Comparison of ENCODE assay signal across 22 cellular contexts in genomic region chr2:30956995-30957394, GRCh38.
"Had no signal": no experiment of that assay in that cellular context is flagged by ENCODE, and none has a peak within 500 bp of the region (broad histone marks: within the 10 kb centered on the region; RNA-seq: fewer than 3 reads in every experiment).

No MANE protein-coding gene starts in this region.

- H3K4me3 ChIP-seq: adrenal gland, esophagus squamous epithelium, vagina had no signal

- H3K36me3 ChIP-seq: adrenal gland, vagina had no signal

- DNase-seq: activated CD4-positive, alpha-beta T cell treated with anti-CD3 and anti-CD28 coated beads for 1 hour; activated CD4-positive, alpha-beta T cell treated with anti-CD3 and anti-CD28 coated beads, Interleukin-2, amount 50 U/mL, for 4 hours; activated CD8-positive, alpha-beta memory T cell treated with anti-CD3 and anti-CD28 coated beads for 24 hours; activated CD8-positive, alpha-beta memory T cell treated with anti-CD3 and anti-CD28 coated beads, Interleukin-2, amount 50 U/mL, for 4 hours; activated T-cell treated with anti-CD3 and anti-CD28 coated beads, Interleukin-2, amount 50 U/mL, for 24 hours; cerebellar nuclear complex; cortex of kidney; endodermal cell; esophagus squamous epithelium; foreskin keratinocyte; left ventricle myocardium superior; mammary epithelial cell; stimulated activated CD4-positive, alpha-beta T cell treated with anti-CD3 and anti-CD28 coated beads, Interleukin-4, amount 100 ng/mL, for 24 hours; T-helper 1 cell had no signal

- H3K9me3 Mint-ChIP-seq: activated naive CD4-positive, alpha-beta T cell treated with anti-CD3 and anti-CD28 coated beads, Interleukin-2, amount 50 U/mL, for 72 hours; activated T-cell treated with anti-CD3 and anti-CD28 coated beads, Interleukin-2, amount 50 U/mL, for 24 hours; activated T-helper 17 cell treated with anti-CD3 and anti-CD28 coated beads, Interleukin-2, amount 50 U/mL, for 72 hours; endodermal cell; mesothelial cell of epicardium; natural killer cell treated with Interleukin-12 subunit alpha and Interleukin-12 subunit beta and Interleukin-15 and Interleukin-18, amount 100 ng/mL, for 72 hours; type B pancreatic cell had no signal

- ATAC-seq: activated naive CD4-positive, alpha-beta T cell treated with anti-CD3 and anti-CD28 coated beads, Interleukin-2, amount 50 U/mL, for 72 hours; activated T-helper 17 cell treated with anti-CD3 and anti-CD28 coated beads, Interleukin-2, amount 50 U/mL, for 72 hours; foreskin keratinocyte; left ventricle myocardium superior; natural killer cell treated with Interleukin-12 subunit alpha and Interleukin-12 subunit beta and Interleukin-15 and Interleukin-18, amount 100 ng/mL, for 72 hours had no signal

- H3K27me3 ChIP-seq: adrenal gland, esophagus squamous epithelium, foreskin keratinocyte, vagina had no signal

- H3K4me1 ChIP-seq: adrenal gland, foreskin keratinocyte, parathyroid adenoma, vagina had no signal

- H3K4me1 Mint-ChIP-seq: activated T-helper 17 cell treated with anti-CD3 and anti-CD28 coated beads, Interleukin-2, amount 50 U/mL, for 72 hours had no signal

- H3K4me3 Mint-ChIP-seq: activated T-cell treated with anti-CD3 and anti-CD28 coated beads, Interleukin-2, amount 50 U/mL, for 24 hours; activated T-helper 17 cell treated with anti-CD3 and anti-CD28 coated beads, Interleukin-2, amount 50 U/mL, for 72 hours; endodermal cell; mesothelial cell of epicardium; natural killer cell treated with Interleukin-12 subunit alpha and Interleukin-12 subunit beta and Interleukin-15 and Interleukin-18, amount 100 ng/mL, for 72 hours; type B pancreatic cell had no signal

- H3K9me3 ChIP-seq: adrenal gland, esophagus squamous epithelium, vagina had no signal

- H3K27ac Mint-ChIP-seq: activated naive CD4-positive, alpha-beta T cell treated with anti-CD3 and anti-CD28 coated beads, Interleukin-2, amount 50 U/mL, for 72 hours; activated T-cell treated with anti-CD3 and anti-CD28 coated beads, Interleukin-2, amount 50 U/mL, for 24 hours; activated T-helper 17 cell treated with anti-CD3 and anti-CD28 coated beads, Interleukin-2, amount 50 U/mL, for 72 hours; endodermal cell; mesothelial cell of epicardium; natural killer cell treated with Interleukin-12 subunit alpha and Interleukin-12 subunit beta and Interleukin-15 and Interleukin-18, amount 100 ng/mL, for 72 hours; type B pancreatic cell had no signal

- H3K36me3 Mint-ChIP-seq: activated naive CD4-positive, alpha-beta T cell treated with anti-CD3 and anti-CD28 coated beads, Interleukin-2, amount 50 U/mL, for 72 hours; mesothelial cell of epicardium; natural killer cell treated with Interleukin-12 subunit alpha and Interleukin-12 subunit beta and Interleukin-15 and Interleukin-18, amount 100 ng/mL, for 72 hours; type B pancreatic cell had no signal

- H3K27me3 Mint-ChIP-seq: activated T-cell treated with anti-CD3 and anti-CD28 coated beads, Interleukin-2, amount 50 U/mL, for 24 hours had no signal
